Comparison of ENCODE assay signal across 14 cellular contexts in genomic region chr1:214413315-214413714, GRCh38.
DNase-seq lines count a peak whose midpoint lies in the region; ATAC-seq and TF ChIP-seq lines count a peak whose summit lies in the region.
"Had no signal": no experiment of that assay in that cellular context is flagged by ENCODE, and none has a peak within 500 bp of the region (broad histone marks: within the 10 kb centered on the region; RNA-seq: fewer than 3 reads in every experiment).

No MANE protein-coding gene starts in this region.

- H3K27ac ChIP-seq in breast epithelium, result no peak overlapping the region
- peak overlapping the region; percentile 49 for H3K27ac ChIP-seq in RWPE1
- H3K27ac ChIP-seq in osteoblast (ENCODE audit: low read depth, low read length), result peak overlapping the region; percentile 25
- H3K27ac ChIP-seq: C4-2B, HL-60 had no signal

- H3K4me1 Mint-ChIP-seq in MCF 10A (ENCODE audit: insufficient read depth, unreplicated experiment) (peaks cover 36% of the 10 kb centered on the region), T-helper 17 cell (no peaks in the 10 kb centered on the region)
- H3K4me1 Mint-ChIP-seq: CD4-positive, alpha-beta memory T cell had no signal

- BruUV-seq in MCF 10A (replicated peaks; lab: Mats Ljungman, UMichigan), result no TSS peak

- peaks cover 9% of the 10 kb centered on the region for H4K20me1 ChIP-seq in osteoblast (ENCODE audit: insufficient read depth, low read length)

- intact Hi-C loops in MCF 10A (cut with micrococcal nuclease), result no loop called here
- intact Hi-C loops in breast epithelium (cut with DNase I; ENCODE audit: low total_unique reads), result no loop called here

- no peak overlapping the region for H3K4me3 Mint-ChIP-seq in MCF 10A (ENCODE audit: unreplicated experiment)
- no peak overlapping the region for H3K4me3 Mint-ChIP-seq in T-helper 17 cell
- H3K4me3 Mint-ChIP-seq: CD4-positive, alpha-beta memory T cell had no signal

- ATAC-seq in T-helper 17 cell, result no peak

- no peak for TF ChIP-seq POLR2A in breast epithelium (IDR thresholded peaks at IDR 0.05)

- H3K4me2 ChIP-seq in osteoblast (ENCODE audit: insufficient read depth, low read length), result no peak overlapping the region

- peaks cover 14% of the 10 kb centered on the region for H3K36me3 Mint-ChIP-seq in MCF 10A (ENCODE audit: insufficient read depth, unreplicated experiment)
- no peaks in the 10 kb centered on the region for H3K36me3 Mint-ChIP-seq in T-helper 17 cell (ENCODE audit: low read depth)
- H3K36me3 Mint-ChIP-seq: CD4-positive, alpha-beta memory T cell had no signal

- H3K27me3 Mint-ChIP-seq in MCF 10A (ENCODE audit: insufficient read depth, unreplicated experiment) (no peaks in the 10 kb centered on the region), T-helper 17 cell (peaks cover 15% of the 10 kb centered on the region)
- H3K27me3 Mint-ChIP-seq: CD4-positive, alpha-beta memory T cell had no signal

- peaks cover 79% of the 10 kb centered on the region for H3K79me2 ChIP-seq in osteoblast (ENCODE audit: insufficient read depth, low read length)

- no peaks in the 10 kb centered on the region for H3K4me1 ChIP-seq in breast epithelium
- H3K4me1 ChIP-seq in osteoblast (ENCODE audit: insufficient read depth, low read length), result peaks cover 31% of the 10 kb centered on the region
- H3K4me1 ChIP-seq: BE2C had no signal

- H3K27ac Mint-ChIP-seq in MCF 10A (ENCODE audit: low read depth, unreplicated experiment) (peak overlapping the region; percentile 47), T-helper 17 cell (no peak overlapping the region)
- H3K27ac Mint-ChIP-seq: CD4-positive, alpha-beta memory T cell had no signal

- H3K27me3 ChIP-seq in breast epithelium (no peaks in the 10 kb centered on the region), osteoblast (ENCODE audit: insufficient read depth, low read length) (no peaks in the 10 kb centered on the region)

- no peak overlapping the region for H2AFZ ChIP-seq in osteoblast (ENCODE audit: low read length)

- H3K4me3 ChIP-seq in breast epithelium, result no peak overlapping the region
- no peak overlapping the region for H3K4me3 ChIP-seq in osteoblast (ENCODE audit: insufficient read depth, low read length)

- POLR2A ChIA-PET in MCF 10A (lab: Yijun Ruan, JAX) (interaction anchor here (1.0 to 8.4 kb wide), 16 partner anchors 8 to 170 kb away, joined by 3 to 126 read pairs (median 25); partner anchors contain the start of gene PTPN14), RWPE1 (lab: Yijun Ruan, JAX; ENCODE audit: low non-redundant PET) (no interaction called here)

- CTCF ChIA-PET in MCF 10A (lab: Yijun Ruan, JAX) (interaction anchor here (0.6 to 5.4 kb wide), 14 partner anchors 9 to 215 kb away, joined by 3 to 64 read pairs (median 4); partner anchors contain the start of gene PTPN14), RWPE1 (lab: Yijun Ruan, JAX) (no interaction called here)

- DNase-seq in MCF 10A (ENCODE audit: unreplicated experiment) (no peak), breast epithelium (ENCODE audit: low spot score in 2 of 2) (no peak), RWPE1 (ENCODE audit: low spot score) (no peak), osteoblast (ENCODE audit: insufficient read length, low spot score, missing footprints) (no peak), hypothalamus (lab: John Stamatoyannopoulos, UW) (no peak), T-helper 17 cell (no peak), ureter (ENCODE audit: low spot score) (no peak)
- DNase-seq: BE2C; CD4-positive, alpha-beta memory T cell; DMS79 treated with DMSO at 0.1 percent for 48 hours; EL; HCEC 1CT had no signal

- no peak for TF ChIP-seq CTCF in MCF 10A (IDR thresholded peaks at IDR 0.05; ENCODE audit: unreplicated experiment)
- no peak for TF ChIP-seq CTCF in breast epithelium (IDR thresholded peaks at IDR 0.05)
- TF ChIP-seq CTCF in RWPE1 (conservative IDR thresholded peaks at IDR 0.05; ENCODE audit: low read depth), result no peak
- TF ChIP-seq CTCF in osteoblast (IDR thresholded peaks at IDR 0.05; ENCODE audit: extremely low read depth, low read depth, low read length), result no peak

- no peaks in the 10 kb centered on the region for H3K9me3 ChIP-seq in breast epithelium
- no peaks in the 10 kb centered on the region for H3K9me3 ChIP-seq in osteoblast (ENCODE audit: low read depth, low read length)
- no peaks in the 10 kb centered on the region for H3K9me3 ChIP-seq in T-helper 17 cell (ENCODE audit: control insufficient read depth, low read length, poor library complexity, severe bottlenecking)
- H3K9me3 ChIP-seq: BE2C had no signal

- H3K36me3 ChIP-seq in breast epithelium, result no peaks in the 10 kb centered on the region
- peaks cover 53% of the 10 kb centered on the region for H3K36me3 ChIP-seq in osteoblast (ENCODE audit: insufficient read depth, low read length)
- H3K36me3 ChIP-seq: BE2C had no signal

- H3K9me3 Mint-ChIP-seq in MCF 10A (ENCODE audit: unreplicated experiment), result no peaks in the 10 kb centered on the region

Comparison
In these comparisons a context has a peak if more than half of its experiments do, and no peak if none do; other contexts are left out.
1. H3K27ac ChIP-seq: peak in RWPE1 (single experiment) and osteoblast (single experiment); none in breast epithelium (0 of 2).